13 cellular contexts compared by ENCODE assay signal in genomic region chr10:131905603-131906268, GRCh38. TPM values are rescaled to one million over a fixed set of nuclear protein-coding genes. Genes with fewer than 3 reads are reported as not detected.
DNase-seq lines count a peak whose midpoint lies in the region; ATAC-seq and TF ChIP-seq lines count a peak whose summit lies in the region.
"Had no signal": no experiment of that assay in that cellular context is flagged by ENCODE, and none has a peak within 500 bp of the region (broad histone marks: within the 10 kb centered on the region; RNA-seq: fewer than 3 reads in every experiment).

No MANE protein-coding gene starts in this region.

- H3K27ac ChIP-seq in left ventricle myocardium inferior (replicated peaks) (peak overlapping the region; percentile 47), VCaP (peak overlapping the region; percentile 33), hepatocyte (peak overlapping the region; percentile 23), testis (no peak overlapping the region)

- H3K9me3 ChIP-seq in left ventricle myocardium inferior (replicated peaks): no peaks in the 10 kb centered on the region
- H3K9me3 ChIP-seq in hepatocyte (ENCODE audit: low read depth): no peaks in the 10 kb centered on the region
- H3K9me3 ChIP-seq in testis: no peaks in the 10 kb centered on the region
- H3K9me3 ChIP-seq: prostate gland had no signal

- TF ChIP-seq CTCF in left ventricle myocardium inferior (IDR thresholded peaks at IDR 0.05; ENCODE audit: borderline replicate concordance) (no peak), VCaP (conservative IDR thresholded peaks at IDR 0.05) (no peak), hepatocyte (IDR thresholded peaks at IDR 0.05; ENCODE audit: poor library complexity) (no peak), testis (IDR thresholded peaks at IDR 0.05) (no peak)

- no peaks in the 10 kb centered on the region for H3K9me2 ChIP-seq in hepatocyte (replicated peaks; ENCODE audit: insufficient read depth)

- peaks cover 7% of the 10 kb centered on the region for H3K36me3 ChIP-seq in left ventricle myocardium inferior
- H3K36me3 ChIP-seq in hepatocyte (replicated peaks; ENCODE audit: insufficient read depth, low read depth): no peaks in the 10 kb centered on the region
- H3K36me3 ChIP-seq in testis (ENCODE audit: low read depth, missing control alignments): no peaks in the 10 kb centered on the region
- H3K36me3 ChIP-seq: prostate gland had no signal

- H3K79me2 ChIP-seq in hepatocyte: peaks cover 96% of the 10 kb centered on the region

- intact Hi-C loops in left ventricle myocardium inferior (cut with micrococcal nuclease) (no loop called here), left ventricle myocardium superior (cut with micrococcal nuclease) (no loop called here), testis (cut with DNase I; ENCODE audit: low total_unique reads) (no loop called here)

- 90% methylated on average over 17 of the region's 17 CpGs for WGBS in hepatocyte (ENCODE audit: low lambda C conversion rate, missing lambda C conversion rate)
- WGBS in testis, 2 donors: 79 to 89% methylated on average over 17 of the region's 17 CpGs

- H3K4me1 ChIP-seq in left ventricle myocardium inferior (peaks cover 97% of the 10 kb centered on the region), hepatocyte (ENCODE audit: insufficient read depth) (peaks cover 43% of the 10 kb centered on the region), testis (peaks cover 28% of the 10 kb centered on the region)

- H2AFZ ChIP-seq in hepatocyte: no peak overlapping the region

- DNase-seq in left ventricle myocardium inferior: no peak
- DNase-seq in left ventricle myocardium superior: no peak
- no peak for DNase-seq in hepatocyte (ENCODE audit: low spot score)
- peak; percentile 10 for DNase-seq in testis
- no peak for DNase-seq in DMS114 treated with DMSO at 0.1 percent for 48 hours (lab: John Stamatoyannopoulos, UW; ENCODE audit: unreplicated experiment)
- DNase-seq in activated gamma-delta T cell treated with Interleukin-2 at 50 U/mL for 16 hours: no peak
- DNase-seq: activated CD4-positive, alpha-beta T cell treated with anti-CD3 and anti-CD28 coated beads for 1 hour; cerebellar nuclear complex; islet precursor cell; stimulated activated CD8-positive, alpha-beta memory T cell treated with anti-CD3 and anti-CD28 coated beads, Interleukin-4, amount 100 ng/mL, for 48 hours had no signal

- peak overlapping the region; percentile 21 for H3K4me2 ChIP-seq in hepatocyte

- H3K4me3 ChIP-seq in left ventricle myocardium inferior (no peak overlapping the region), hepatocyte (no peak overlapping the region), testis (no peak overlapping the region)
- H3K4me3 ChIP-seq: prostate gland had no signal

- ATAC-seq in left ventricle myocardium superior: no peak
- no peak for ATAC-seq in GM19397 (IDR thresholded peaks at IDR 0.05; ENCODE audit: unreplicated experiment)

- peaks cover 88% of the 10 kb centered on the region for H4K20me1 ChIP-seq in hepatocyte (ENCODE audit: insufficient read depth, poor library complexity, severe bottlenecking)

- H3K27me3 ChIP-seq in left ventricle myocardium inferior (ENCODE audit: low read depth): no peaks in the 10 kb centered on the region
- no peaks in the 10 kb centered on the region for H3K27me3 ChIP-seq in hepatocyte
- H3K27me3 ChIP-seq in testis: no peaks in the 10 kb centered on the region

- TF ChIP-seq POLR2A in testis (IDR thresholded peaks at IDR 0.05): no peak

RNA-seq across cellular contexts. Expression of gene PPP2R2D, which starts 4.9 kb away (rescaled TPM):
- total RNA-seq in left ventricle myocardium inferior (38.2 TPM), left ventricle myocardium superior (43.1 TPM), hepatocyte (32.1 and 38.0 TPM in 2 replicates), testis (10 to 100 TPM; 48.5 to 49.2 TPM)
- polyA plus RNA-seq in hepatocyte (25.9 and 27.8 TPM in 2 replicates), testis (ENCODE audit: insufficient read depth, low read depth, low replicate concordance) (34.9 TPM)

Comparison
In these comparisons a context has a peak if more than half of its experiments do, and no peak if none do; other contexts are left out.
1. H3K27ac ChIP-seq: peak in left ventricle myocardium inferior (single experiment), VCaP (single experiment) and hepatocyte (single experiment); none in testis (0 of 2).